22 cellular contexts compared by ENCODE assay signal in genomic region chr21:31553461-31553860, GRCh38.
"Had no signal": no experiment of that assay in that cellular context is flagged by ENCODE, and none has a peak within 500 bp of the region (broad histone marks: within the 10 kb centered on the region; RNA-seq: fewer than 3 reads in every experiment).

No MANE protein-coding gene starts in this region.

- H3K9me3 ChIP-seq: mucosa of descending colon, neutrophil, pancreas, right lobe of liver, upper lobe of left lung had no signal

- H3K36me3 ChIP-seq: neutrophil, pancreas, right lobe of liver, upper lobe of left lung, WERI-Rb-1 had no signal

- H3K27ac ChIP-seq: neutrophil, pancreas, right lobe of liver, upper lobe of left lung, WERI-Rb-1 had no signal

- ATAC-seq: activated naive CD4-positive, alpha-beta T cell treated with anti-CD3 and anti-CD28 coated beads, Interleukin-2, amount 50 U/mL, for 72 hours; left ventricle myocardium superior; mucosa of descending colon; pancreas; right lobe of liver; stimulated activated naive CD8-positive, alpha-beta T cell treated with anti-CD3 and anti-CD28 coated beads, Interleukin-15, amount 100 ng/mL, for 72 hours had no signal

- H3K4me1 ChIP-seq: pancreas, right lobe of liver had no signal

- H3K4me3 ChIP-seq: mucosa of descending colon, pancreas, right lobe of liver, upper lobe of left lung had no signal

- H3K27me3 ChIP-seq: right lobe of liver had no signal

- DNase-seq: activated CD4-positive, alpha-beta T cell treated with anti-CD3 and anti-CD28 coated beads for 1 hour; activated CD4-positive, alpha-beta T cell treated with anti-CD3 and anti-CD28 coated beads, Interleukin-2, amount 50 U/mL, for 48 hours; activated gamma-delta T cell treated with Interleukin-2 at 50 U/mL for 16 hours; activated T-cell treated with anti-CD3 and anti-CD28 coated beads for 4 hours; central memory CD4-positive, alpha-beta T cell; hypothalamus; left ventricle myocardium superior; mucosa of descending colon; naive B cell; pancreas; right lobe of liver; small intestine; stimulated activated CD4-positive, alpha-beta T cell treated with anti-CD3 and anti-CD28 coated beads, Interleukin-15, amount 100 ng/mL, for 24 hours; stimulated activated CD4-positive, alpha-beta T cell treated with anti-CD3 and anti-CD28 coated beads, Interleukin-2, amount 100 ng/mL, for 48 hours; stimulated activated naive CD8-positive, alpha-beta T cell treated with anti-CD3 and anti-CD28 coated beads, Interleukin-15, amount 100 ng/mL, for 72 hours; upper lobe of left lung; WERI-Rb-1 had no signal

- FAIRE-seq: colon, endometrium, frontal cortex, pancreas, small intestine had no signal
